ENCODE assay signal across 38 cellular contexts in genomic region chr4:137825505-137825904, GRCh38.
"Had no signal": no experiment of that assay in that cellular context is flagged by ENCODE, and none has a peak within 500 bp of the region (broad histone marks: within the 10 kb centered on the region; RNA-seq: fewer than 3 reads in every experiment).

No MANE protein-coding gene starts in this region.

- H3K4me3 ChIP-seq: adrenal gland, ascending aorta, body of pancreas, breast epithelium, cardiac muscle cell had no signal

- H3K27ac ChIP-seq: adrenal gland, ascending aorta, body of pancreas, brain microvascular endothelial cell, breast epithelium, cardiac muscle cell had no signal

- H3K9me3 Mint-ChIP-seq: activated naive CD4-positive, alpha-beta T cell treated with anti-CD3 and anti-CD28 coated beads, Interleukin-2, amount 10 ng/mL, durations not matched to agents 7 days and 5 days; activated naive CD8-positive, alpha-beta T cell treated with anti-CD3 and anti-CD28 coated beads, Interleukin-2, amount 10 ng/mL, durations not matched to agents 7 days and 5 days; activated T-helper 1 cell treated with anti-CD3 and anti-CD28 coated beads, Interleukin-12 subunit alpha, Interleukin-12 subunit beta, Interleukin-2, Interleukin-4 antibody, amounts not matched to agents 30 ng/mL and 10 ng/mL and 1 ng/mL, durations not matched to agents 14 hours and 24 hours and 36 hours; activated T-helper 2 cell treated with anti-CD3 and anti-CD28 coated beads, Interferon-gamma antibody, Interleukin-2, Interleukin-4, amounts not matched to agents 10 μg/mL and 5 μg/mL and 100 μg/mL, durations not matched to agents 14 hours and 24 hours and 36 hours had no signal

- H3K4me3 Mint-ChIP-seq: activated naive CD4-positive, alpha-beta T cell treated with anti-CD3 and anti-CD28 coated beads for 36 hours; activated naive CD4-positive, alpha-beta T cell treated with anti-CD3 and anti-CD28 coated beads, Interleukin-2, amount 10 ng/mL, durations not matched to agents 7 days and 5 days; activated naive CD4-positive, alpha-beta T cell treated with anti-CD3 and anti-CD28 coated beads, Interleukin-2, amount 50 U/mL, for 24 hours; activated naive CD8-positive, alpha-beta T cell; activated naive CD8-positive, alpha-beta T cell treated with anti-CD3 and anti-CD28 coated beads for 36 hours; activated naive CD8-positive, alpha-beta T cell treated with anti-CD3 and anti-CD28 coated beads, Interleukin-2, amount 10 ng/mL, durations not matched to agents 7 days and 5 days; activated naive CD8-positive, alpha-beta T cell treated with anti-CD3 and anti-CD28 coated beads, Interleukin-2, amount 50 U/mL, for 24 hours; activated T-cell treated with anti-CD3 and anti-CD28 coated beads, Interleukin-2, amount 50 U/mL, for 24 hours; activated T-cell treated with anti-CD3 and anti-CD28 coated beads, Interleukin-2, amount 50 U/mL, for 4 hours; activated T-cell treated with anti-CD3 and anti-CD28 coated beads, Interleukin-2, amount 50 U/mL, for 72 hours; activated T-helper 1 cell treated with anti-CD3 and anti-CD28 coated beads, Interleukin-12 subunit alpha, Interleukin-12 subunit beta, Interleukin-2, Interleukin-4 antibody, amounts not matched to agents 30 ng/mL and 10 ng/mL and 1 ng/mL, durations not matched to agents 14 hours and 24 hours and 36 hours; activated T-helper 17 cell treated with anti-CD3 and anti-CD28 coated beads, Interleukin-2, amount 50 U/mL, for 72 hours; brain; central memory CD8-positive, alpha-beta T cell had no signal

- ATAC-seq: activated naive CD4-positive, alpha-beta T cell treated with anti-CD3 and anti-CD28 coated beads, Interleukin-2, amount 50 U/mL, for 72 hours; activated naive CD8-positive, alpha-beta T cell treated with anti-CD3 and anti-CD28 coated beads, Interleukin-2, amount 50 U/mL, for 24 hours; activated T-cell treated with anti-CD3 and anti-CD28 coated beads, Interleukin-2, amount 50 U/mL, for 4 hours; activated T-cell treated with anti-CD3 and anti-CD28 coated beads, Interleukin-2, amount 50 U/mL, for 72 hours; activated T-helper 17 cell treated with anti-CD3 and anti-CD28 coated beads, Interleukin-2, amount 50 U/mL, for 72 hours; body of pancreas had no signal

- H3K27me3 ChIP-seq: adrenal gland, ascending aorta, body of pancreas, brain microvascular endothelial cell, breast epithelium, cardiac muscle cell had no signal

- H3K36me3 ChIP-seq: adrenal gland, ascending aorta, brain microvascular endothelial cell, breast epithelium, cardiac muscle cell had no signal

- H3K36me3 Mint-ChIP-seq: activated naive CD4-positive, alpha-beta T cell treated with anti-CD3 and anti-CD28 coated beads, Interleukin-2, amount 10 ng/mL, durations not matched to agents 7 days and 5 days; activated naive CD4-positive, alpha-beta T cell treated with anti-CD3 and anti-CD28 coated beads, Interleukin-2, amount 50 U/mL, for 24 hours; activated naive CD8-positive, alpha-beta T cell; activated naive CD8-positive, alpha-beta T cell treated with anti-CD3 and anti-CD28 coated beads for 36 hours; activated naive CD8-positive, alpha-beta T cell treated with anti-CD3 and anti-CD28 coated beads, Interleukin-2, amount 10 ng/mL, durations not matched to agents 7 days and 5 days had no signal

- H3K27ac Mint-ChIP-seq: activated naive CD4-positive, alpha-beta T cell treated with anti-CD3 and anti-CD28 coated beads for 36 hours; activated naive CD4-positive, alpha-beta T cell treated with anti-CD3 and anti-CD28 coated beads, Interleukin-2, amount 10 ng/mL, durations not matched to agents 7 days and 5 days; activated naive CD4-positive, alpha-beta T cell treated with anti-CD3 and anti-CD28 coated beads, Interleukin-2, amount 50 U/mL, for 24 hours; activated naive CD4-positive, alpha-beta T cell treated with anti-CD3 and anti-CD28 coated beads, Interleukin-2, amount 50 U/mL, for 72 hours; activated naive CD8-positive, alpha-beta T cell; activated naive CD8-positive, alpha-beta T cell treated with anti-CD3 and anti-CD28 coated beads for 36 hours; activated naive CD8-positive, alpha-beta T cell treated with anti-CD3 and anti-CD28 coated beads, Interleukin-2, amount 10 ng/mL, durations not matched to agents 7 days and 5 days; activated naive CD8-positive, alpha-beta T cell treated with anti-CD3 and anti-CD28 coated beads, Interleukin-2, amount 50 U/mL, for 24 hours; activated T-cell treated with anti-CD3 and anti-CD28 coated beads, Interleukin-2, amount 50 U/mL, for 24 hours; activated T-cell treated with anti-CD3 and anti-CD28 coated beads, Interleukin-2, amount 50 U/mL, for 72 hours; activated T-helper 1 cell treated with anti-CD3 and anti-CD28 coated beads, Interleukin-12 subunit alpha, Interleukin-12 subunit beta, Interleukin-2, Interleukin-4 antibody, amounts not matched to agents 30 ng/mL and 10 ng/mL and 1 ng/mL, durations not matched to agents 14 hours and 24 hours and 36 hours; activated T-helper 17 cell treated with anti-CD3 and anti-CD28 coated beads, Interleukin-2, amount 50 U/mL, for 72 hours; activated T-helper 2 cell treated with anti-CD3 and anti-CD28 coated beads, Interferon-gamma antibody, Interleukin-2, Interleukin-4, amounts not matched to agents 10 μg/mL and 5 μg/mL and 100 μg/mL, durations not matched to agents 14 hours and 24 hours and 36 hours; brain had no signal

- H3K9me3 ChIP-seq: adrenal gland had no signal

- H3K27me3 Mint-ChIP-seq: activated naive CD4-positive, alpha-beta T cell treated with anti-CD3 and anti-CD28 coated beads, Interleukin-2, amount 10 ng/mL, durations not matched to agents 7 days and 5 days; activated naive CD4-positive, alpha-beta T cell treated with anti-CD3 and anti-CD28 coated beads, Interleukin-2, amount 50 U/mL, for 24 hours; activated naive CD8-positive, alpha-beta T cell; activated naive CD8-positive, alpha-beta T cell treated with anti-CD3 and anti-CD28 coated beads for 36 hours; activated naive CD8-positive, alpha-beta T cell treated with anti-CD3 and anti-CD28 coated beads, Interleukin-2, amount 10 ng/mL, durations not matched to agents 7 days and 5 days; activated naive CD8-positive, alpha-beta T cell treated with anti-CD3 and anti-CD28 coated beads, Interleukin-2, amount 50 U/mL, for 24 hours; activated T-cell treated with anti-CD3 and anti-CD28 coated beads, Interleukin-2, amount 50 U/mL, for 24 hours; activated T-helper 17 cell treated with anti-CD3 and anti-CD28 coated beads, Interleukin-2, amount 50 U/mL, for 72 hours; central memory CD8-positive, alpha-beta T cell had no signal

- H3K4me1 ChIP-seq: adrenal gland, ascending aorta, body of pancreas, breast epithelium had no signal

- H3K4me1 Mint-ChIP-seq: activated naive CD4-positive, alpha-beta T cell treated with anti-CD3 and anti-CD28 coated beads, Interleukin-2, amount 10 ng/mL, durations not matched to agents 7 days and 5 days; activated naive CD4-positive, alpha-beta T cell treated with anti-CD3 and anti-CD28 coated beads, Interleukin-2, amount 50 U/mL, for 24 hours; activated naive CD8-positive, alpha-beta T cell treated with anti-CD3 and anti-CD28 coated beads for 36 hours; activated naive CD8-positive, alpha-beta T cell treated with anti-CD3 and anti-CD28 coated beads, Interleukin-2, amount 10 ng/mL, durations not matched to agents 7 days and 5 days; activated naive CD8-positive, alpha-beta T cell treated with anti-CD3 and anti-CD28 coated beads, Interleukin-2, amount 50 U/mL, for 24 hours; activated T-helper 17 cell treated with anti-CD3 and anti-CD28 coated beads, Interleukin-2, amount 50 U/mL, for 72 hours; brain; central memory CD8-positive, alpha-beta T cell had no signal

- DNase-seq: activated effector memory CD4-positive, alpha-beta T cell treated with anti-CD3 and anti-CD28 coated beads, Interleukin-2, amount 50 U/mL, for 16 hours; activated effector memory CD4-positive, alpha-beta T cell treated with Interleukin-2 at 50 U/mL for 16 hours; activated gamma-delta T cell; activated gamma-delta T cell treated with Interleukin-2 at 50 U/mL for 16 hours; activated naive CD4-positive, alpha-beta T cell; activated naive CD4-positive, alpha-beta T cell treated with anti-CD3 and anti-CD28 coated beads for 36 hours; activated naive CD4-positive, alpha-beta T cell treated with anti-CD3 and anti-CD28 coated beads, Interleukin-2, amount 10 ng/mL, durations not matched to agents 7 days and 5 days; activated naive CD4-positive, alpha-beta T cell treated with anti-CD3 and anti-CD28 coated beads, Interleukin-2, amount 50 U/mL, for 16 hours; activated naive CD4-positive, alpha-beta T cell treated with Interleukin-2 at 50 U/mL for 16 hours; activated naive CD8-positive, alpha-beta T cell treated with anti-CD3 and anti-CD28 coated beads for 36 hours; activated naive CD8-positive, alpha-beta T cell treated with anti-CD3 and anti-CD28 coated beads, Interleukin-2, amount 10 ng/mL, durations not matched to agents 7 days and 5 days; activated naive CD8-positive, alpha-beta T cell treated with anti-CD3 and anti-CD28 coated beads, Interleukin-2, amount 50 U/mL, for 24 hours; activated T-cell treated with anti-CD3 and anti-CD28 coated beads, Interleukin-2, amount 50 U/mL, for 1 hour; activated T-cell treated with anti-CD3 and anti-CD28 coated beads, Interleukin-2, amount 50 U/mL, for 24 hours; activated T-cell treated with anti-CD3 and anti-CD28 coated beads, Interleukin-2, amount 50 U/mL, for 4 hours; activated T-cell treated with anti-CD3 and anti-CD28 coated beads, Interleukin-2, amount 50 U/mL, for 48 hours; activated T-cell treated with anti-CD3 and anti-CD28 coated beads, Interleukin-2, amount 50 U/mL, for 72 hours; adrenal gland; amniotic stem cell; amygdala; anterior cingulate cortex; aorta; body of pancreas; brain microvascular endothelial cell; caudate nucleus; central memory CD4-positive, alpha-beta T cell; cerebellar nuclear complex had no signal
